Comparison of ENCODE assay signal across 9 cellular contexts in genomic region chr13:95298971-95299627, GRCh38. TPM values are rescaled to one million over a fixed set of nuclear protein-coding genes. Genes with fewer than 3 reads are reported as not detected.
DNase-seq lines count a peak whose midpoint lies in the region; ATAC-seq and TF ChIP-seq lines count a peak whose summit lies in the region.
"Had no signal": no experiment of that assay in that cellular context is flagged by ENCODE, and none has a peak within 500 bp of the region (broad histone marks: within the 10 kb centered on the region; RNA-seq: fewer than 3 reads in every experiment).

No MANE protein-coding gene starts in this region.

- H3K9me3 ChIP-seq in mammary epithelial cell (replicated peaks; ENCODE audit: insufficient read depth, low read length): no peaks in the 10 kb centered on the region
- H3K9me3 ChIP-seq: uterus had no signal

- CTCF ChIA-PET in mammary epithelial cell (lab: Charles Lee; ENCODE audit: low non-redundant PET): no interaction called here

- no peak for TF ChIP-seq CTCF in mammary epithelial cell (conservative IDR thresholded peaks at IDR 0.05 in 1 of 2, IDR thresholded peaks at IDR 0.05 in 1 of 2; ENCODE audit: extremely low read depth in 1 of 2, insufficient read depth in 1 of 2, low read depth in 1 of 2, low read length in 2 of 2)

- peak; percentile 72 for DNase-seq in EH (ENCODE audit: low read depth)
- DNase-seq in MV-4-11 (lab: John Stamatoyannopoulos, UW): peak; percentile 11
- peak; percentile 74 for DNase-seq in mammary epithelial cell
- peak; percentile 49 for DNase-seq in non-pigmented ciliary epithelial cell (ENCODE audit: low read depth)
- DNase-seq in hippocampal formation (lab: John Stamatoyannopoulos, UW): no peak
- DNase-seq: uterus had no signal

- H3K4me2 ChIP-seq in mammary epithelial cell (ENCODE audit: insufficient read depth, low read depth, low read length): no peak overlapping the region

- no peak overlapping the region for H3K9ac ChIP-seq in mammary epithelial cell (ENCODE audit: insufficient read depth, low read length)

- WGBS in mammary epithelial cell (ENCODE audit: low coverage, missing lambda C conversion rate): 68% methylated on average over 9 of the region's 11 CpGs

- intact Hi-C loops in mammary epithelial cell (cut with micrococcal nuclease): loop anchor here (5.0 kb wide), 1 partner anchor 42 kb away; no protein-coding TSS in a partner anchor

- ATAC-seq in GM19035 (IDR thresholded peaks at IDR 0.05; ENCODE audit: unreplicated experiment) (no peak), HG03159 (IDR thresholded peaks at IDR 0.05; ENCODE audit: unreplicated experiment) (no peak), GM18858 (IDR thresholded peaks at IDR 0.05; ENCODE audit: unreplicated experiment) (no peak)

- peaks cover 12% of the 10 kb centered on the region for H3K4me1 ChIP-seq in mammary epithelial cell (ENCODE audit: insufficient read depth, low read length)
- H3K4me1 ChIP-seq: uterus had no signal

- no peak overlapping the region for H3K4me3 ChIP-seq in mammary epithelial cell (replicated peaks in 1 of 3; ENCODE audit: insufficient read depth in 1 of 3, low read depth in 2 of 3, low read length in 3 of 3)
- H3K4me3 ChIP-seq: uterus had no signal

- H3K27ac ChIP-seq in mammary epithelial cell (ENCODE audit: insufficient read depth, low read depth, low read length): no peak overlapping the region

- dilution Hi-C loops in mammary epithelial cell (cut with HindIII; ENCODE audit: low sequenced_read_pairs): no loop called here

- peaks cover 20% of the 10 kb centered on the region for H3K79me2 ChIP-seq in mammary epithelial cell (ENCODE audit: insufficient read depth, low read length)

- H3K36me3 ChIP-seq in mammary epithelial cell (ENCODE audit: insufficient read depth, low read length): no peaks in the 10 kb centered on the region
- H3K36me3 ChIP-seq: uterus had no signal

- BruUV-seq in mammary epithelial cell (replicated peaks; lab: Mats Ljungman, UMichigan): no TSS peak

- no peak overlapping the region for H2AFZ ChIP-seq in mammary epithelial cell (ENCODE audit: low read depth, low read length)

- in situ Hi-C loops in mammary epithelial cell (cut with MboI; ENCODE audit: low sequenced_read_pairs in 2 of 2): no loop called here

- no peaks in the 10 kb centered on the region for H3K27me3 ChIP-seq in mammary epithelial cell (ENCODE audit: insufficient read depth, low read length)
- H3K27me3 ChIP-seq: uterus had no signal

- H4K20me1 ChIP-seq in mammary epithelial cell (ENCODE audit: insufficient read depth, low read length): no peaks in the 10 kb centered on the region

RNA-seq across cellular contexts. Expression of gene ABCC4, which starts 2.2 kb away (rescaled TPM):
- 1 to 10 TPM; 4.0 to 8.1 TPM for total RNA-seq in mammary epithelial cell
- 4.6 TPM for polyA plus RNA-seq in mammary epithelial cell
- polyA minus RNA-seq in mammary epithelial cell: 17.4 TPM

Comparison
In these comparisons a context has a peak if more than half of its experiments do, and no peak if none do; other contexts are left out.
1. DNase-seq: peak in EH (single experiment), MV-4-11 (single experiment), mammary epithelial cell (single experiment) and non-pigmented ciliary epithelial cell (single experiment); none in hippocampal formation (0 of 2).